ENCODE assay signal across 29 cellular contexts in the genomic region with DNA sequence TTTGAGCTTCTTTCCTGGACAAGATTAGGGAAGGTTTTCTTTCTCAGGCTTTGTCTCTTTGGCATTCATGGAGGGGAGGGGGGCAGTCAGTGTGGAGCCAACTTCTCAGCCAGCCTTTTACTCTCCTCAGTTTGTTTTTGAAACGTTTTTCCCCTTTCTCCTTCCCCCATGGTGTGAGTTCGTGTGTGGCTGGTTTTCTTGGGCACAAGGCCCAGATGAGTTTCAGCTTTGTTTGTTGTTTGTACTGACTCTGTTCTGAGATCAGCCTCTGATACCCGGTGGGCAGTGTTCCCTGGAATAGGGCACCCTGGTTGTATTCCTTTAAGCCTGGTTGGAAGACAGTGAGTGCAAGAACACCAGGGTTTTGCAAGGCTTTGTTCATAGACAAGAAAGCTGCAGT.
A peak's percentile ranks its signal among the peaks of the same experiment; 100 is the strongest.
DNase-seq lines count a peak whose midpoint lies in the region; ATAC-seq and TF ChIP-seq lines count a peak whose summit lies in the region.
"Had no signal": no experiment of that assay in that cellular context is flagged by ENCODE, and none has a peak within 500 bp of the region (broad histone marks: within the 10 kb centered on the region; RNA-seq: fewer than 3 reads in every experiment).

No MANE protein-coding gene starts in this region.

- H3K4me1 ChIP-seq in SJSA1 (replicated peaks) (peaks cover 42% of the 10 kb centered on the region), endodermal cell (ENCODE audit: control insufficient read depth, insufficient read depth, low read length) (peaks cover 10% of the 10 kb centered on the region), trophoblast cell (ENCODE audit: control insufficient read depth in 1 of 2, insufficient read depth in 2 of 2, low read length in 2 of 2) (no peaks in the 10 kb centered on the region), upper lobe of right lung (no peaks in the 10 kb centered on the region), Caco-2 (no peaks in the 10 kb centered on the region)
- H3K4me1 ChIP-seq: A549, uterus had no signal

- H4K12ac ChIP-seq in trophoblast cell (ENCODE audit: low read depth, low read length), result no peak overlapping the region

- H3K23ac ChIP-seq in trophoblast cell (ENCODE audit: low read length), result no peak overlapping the region

- H3K79me2 ChIP-seq in trophoblast cell (ENCODE audit: control insufficient read depth, insufficient read depth, low read length, poor library complexity), result no peaks in the 10 kb centered on the region

- no peak overlapping the region for H3K4me2 ChIP-seq in trophoblast cell (ENCODE audit: low read length)
- H3K4me2 ChIP-seq: A549, BLaER1 had no signal

- H3K9me3 ChIP-seq in SJSA1 (replicated peaks) (no peaks in the 10 kb centered on the region), endodermal cell (ENCODE audit: control insufficient read depth, low read length) (no peaks in the 10 kb centered on the region), trophoblast cell (ENCODE audit: insufficient read depth, low read depth, low read length) (no peaks in the 10 kb centered on the region), upper lobe of right lung (no peaks in the 10 kb centered on the region), Caco-2 (no peaks in the 10 kb centered on the region)
- H3K9me3 ChIP-seq: A549, BLaER1, uterus had no signal

- ATAC-seq in upper lobe of right lung (no peak), HG03108 (IDR thresholded peaks at IDR 0.05; ENCODE audit: unreplicated experiment) (no peak)
- ATAC-seq: A549, esophagus mucosa, left lobe of liver, T-cell had no signal

- no peaks in the 10 kb centered on the region for H3K36me3 Mint-ChIP-seq in endodermal cell (ENCODE audit: low read depth)
- H3K36me3 Mint-ChIP-seq in Caco-2 (ENCODE audit: insufficient read depth, unreplicated experiment), result no peaks in the 10 kb centered on the region
- H3K36me3 Mint-ChIP-seq: T-cell had no signal

- H3K27ac ChIP-seq in C4-2B (peak overlapping the region; percentile 81; the same call in 1 of the 2 replicates), SJSA1 (peak overlapping the region; percentile 64), endodermal cell (ENCODE audit: low read depth, low read length) (no peak overlapping the region), trophoblast cell (ENCODE audit: low read depth, low read length) (no peak overlapping the region), upper lobe of right lung (no peak overlapping the region)
- H3K27ac ChIP-seq: A549, BLaER1, GM23248, uterus, WERI-Rb-1 had no signal

- no peak overlapping the region for H2BK120ac ChIP-seq in trophoblast cell (ENCODE audit: insufficient read depth, low read length, poor library complexity)

- H3K4me3 Mint-ChIP-seq in endodermal cell (no peak overlapping the region), Caco-2 (ENCODE audit: unreplicated experiment) (no peak overlapping the region)
- H3K4me3 Mint-ChIP-seq: T-cell had no signal

- intact Hi-C loops in upper lobe of right lung (cut with DNase I), result no loop called here
- intact Hi-C loops in Caco-2 (cut with micrococcal nuclease; ENCODE audit: unreplicated experiment), result no loop called here
- intact Hi-C loops in lower leg skin (cut with DNase I; ENCODE audit: low total_unique reads), result no loop called here

- POLR2A ChIA-PET in Caco-2 (lab: Charles Lee), result no interaction called here

- H3K36me3 ChIP-seq in SJSA1 (no peaks in the 10 kb centered on the region), endodermal cell (ENCODE audit: control insufficient read depth, insufficient read depth, low read length) (no peaks in the 10 kb centered on the region), trophoblast cell (ENCODE audit: control insufficient read depth in 1 of 2, insufficient read depth in 2 of 2, low read length in 2 of 2) (no peaks in the 10 kb centered on the region), upper lobe of right lung (no peaks in the 10 kb centered on the region), Caco-2 (ENCODE audit: control insufficient read depth, insufficient read depth, low read length) (no peaks in the 10 kb centered on the region)
- H3K36me3 ChIP-seq: BLaER1, uterus, WERI-Rb-1 had no signal

- H3K4me3 ChIP-seq in SJSA1 (no peak overlapping the region), endodermal cell (ENCODE audit: low read length) (peak overlapping the region; percentile 2), trophoblast cell (ENCODE audit: low read depth, low read length) (no peak overlapping the region), upper lobe of right lung (no peak overlapping the region), Caco-2 (ENCODE audit: low read depth, low read length) (no peak overlapping the region), lower leg skin (ENCODE audit: low read depth, poor library complexity, severe bottlenecking) (no peak overlapping the region)
- H3K4me3 ChIP-seq: A549, BLaER1, GM23248, uterus had no signal

- CTCF ChIA-PET in Caco-2 (lab: Charles Lee), result no interaction called here

- BruUV-seq in Caco-2 (replicated peaks; lab: Mats Ljungman, UMichigan), result no TSS peak

- no peak overlapping the region for H2BK5ac ChIP-seq in trophoblast cell (ENCODE audit: low read depth, low read length, poor library complexity)

- WGBS in endodermal cell (ENCODE audit: insufficient coverage in 1 of 2, insufficient read length in 1 of 2), 2 experiments, result 40 to 53% methylated on average over 1 to 3 of the region's 3 CpGs
- WGBS in trophoblast cell (ENCODE audit: extremely low coverage, insufficient coverage, insufficient read length), result no CpG with 5 or more reads among the region's 3 CpGs
- 16 to 23% methylated on average over 3 of the region's 3 CpGs for WGBS in lower leg skin, 2 donors

- H3K9me3 Mint-ChIP-seq in endodermal cell (no peaks in the 10 kb centered on the region), Caco-2 (ENCODE audit: unreplicated experiment) (no peaks in the 10 kb centered on the region)

- H2BK12ac ChIP-seq in trophoblast cell (ENCODE audit: low read length), result peak overlapping the region; percentile 36

- DNase-seq in SJSA1 (ENCODE audit: low read depth in 1 of 2, low spot score in 2 of 2) (peak; percentile 77 to 89), endodermal cell (no peak), trophoblast cell (no peak), upper lobe of right lung (no peak), Caco-2 (no peak), lower leg skin (ENCODE audit: low spot score in 2 of 2) (no peak)
- DNase-seq: activated CD4-positive, alpha-beta T cell treated with anti-CD3 and anti-CD28 coated beads, Interleukin-2, amount 50 U/mL, for 4 hours; activated gamma-delta T cell; activated T-cell treated with anti-CD3 and anti-CD28 coated beads for 4 hours; central memory CD4-positive, alpha-beta T cell; effector CD4-positive, alpha-beta T cell; GDM1; glutamatergic neuron; GM23248; midbrain; MV-4-11; NCI-H1694 treated with DMSO at 0.1 percent for 48 hours; NCI-H774; OCI-M1; SHP77; T-cell; uterus; WERI-Rb-1 had no signal

- H3K27me3 ChIP-seq in SJSA1 (replicated peaks), result no peaks in the 10 kb centered on the region
- H3K27me3 ChIP-seq in endodermal cell (ENCODE audit: control insufficient read depth, insufficient read depth, low read length, poor library complexity, severe bottlenecking), result no peaks in the 10 kb centered on the region
- H3K27me3 ChIP-seq in trophoblast cell (ENCODE audit: insufficient read depth, low read length), result no peaks in the 10 kb centered on the region
- no peaks in the 10 kb centered on the region for H3K27me3 ChIP-seq in upper lobe of right lung
- no peaks in the 10 kb centered on the region for H3K27me3 ChIP-seq in Caco-2 (replicated peaks; ENCODE audit: control insufficient read depth, insufficient read depth, low read length)
- H3K27me3 ChIP-seq: BLaER1, uterus had no signal

- H3K18ac ChIP-seq in trophoblast cell (ENCODE audit: low read length), result no peak overlapping the region

- H3K27me3 Mint-ChIP-seq in endodermal cell (ENCODE audit: insufficient read depth) (peaks cover 27% of the 10 kb centered on the region), Caco-2 (ENCODE audit: insufficient read depth, unreplicated experiment) (peaks cover 3% of the 10 kb centered on the region)
- H3K27me3 Mint-ChIP-seq: T-cell had no signal

- H2AK5ac ChIP-seq in trophoblast cell (ENCODE audit: low read length), result no peak overlapping the region

- H4K8ac ChIP-seq in trophoblast cell (ENCODE audit: low read depth, low read length), result no peak overlapping the region

- H3K4me1 Mint-ChIP-seq in endodermal cell (peaks cover 14% of the 10 kb centered on the region), Caco-2 (ENCODE audit: low read depth, unreplicated experiment) (no peaks in the 10 kb centered on the region)
- H3K4me1 Mint-ChIP-seq: T-cell had no signal

- no peak overlapping the region for H3K4ac ChIP-seq in trophoblast cell (ENCODE audit: low read depth, low read length)

- no peak overlapping the region for H2AFZ ChIP-seq in trophoblast cell (ENCODE audit: insufficient read depth, low read length, poor library complexity)
- H2AFZ ChIP-seq: GM23248 had no signal

- TF ChIP-seq CTCF in C4-2B (conservative IDR thresholded peaks at IDR 0.05) (no peak), endodermal cell (conservative IDR thresholded peaks at IDR 0.05) (no peak), upper lobe of right lung (IDR thresholded peaks at IDR 0.05) (no peak), Caco-2 (IDR thresholded peaks at IDR 0.05; ENCODE audit: insufficient read depth in 1 of 2, low read depth in 1 of 2, low read length in 1 of 2, severe bottlenecking in 1 of 2, unreplicated experiment in 1 of 2) (no peak), lower leg skin (IDR thresholded peaks at IDR 0.05) (no peak)

- no peak overlapping the region for H3K14ac ChIP-seq in trophoblast cell (ENCODE audit: low read length)

- no peak for TF ChIP-seq POLR2A in lower leg skin (IDR thresholded peaks at IDR 0.05)

- H3K9ac ChIP-seq in endodermal cell (ENCODE audit: extremely low read depth, low read length, poor library complexity, severe bottlenecking) (no peak overlapping the region), trophoblast cell (ENCODE audit: low read length) (no peak overlapping the region)
- H3K9ac ChIP-seq: BLaER1, GM23248 had no signal

- no peaks in the 10 kb centered on the region for H3K79me1 ChIP-seq in trophoblast cell (ENCODE audit: low read length)

- H3K27ac Mint-ChIP-seq in endodermal cell (no peak overlapping the region), Caco-2 (ENCODE audit: unreplicated experiment) (no peak overlapping the region)
- H3K27ac Mint-ChIP-seq: T-cell had no signal

- H4K91ac ChIP-seq in trophoblast cell (ENCODE audit: low read depth, low read length), result no peak overlapping the region

Comparison
In these comparisons a context has a peak if more than half of its experiments do, and no peak if none do; other contexts are left out.
1. H3K27ac ChIP-seq: peak in C4-2B (single experiment) and SJSA1 (single experiment); none in endodermal cell (single experiment), trophoblast cell (single experiment) and upper lobe of right lung (single experiment).
2. DNase-seq: peak in SJSA1 (2 of 2); none in endodermal cell (single experiment), trophoblast cell (0 of 2), upper lobe of right lung (single experiment), Caco-2 (0 of 2) and lower leg skin (0 of 2).